ENCODE assay signal across 12 cellular contexts in genomic region chr22:32801001-32801435, GRCh38. TPM values are rescaled to one million over a fixed set of nuclear protein-coding genes. Genes with fewer than 3 reads are reported as not detected.
DNase-seq lines count a peak whose midpoint lies in the region; ATAC-seq, FAIRE-seq and TF ChIP-seq lines count a peak whose summit lies in the region.
"Had no signal": no experiment of that assay in that cellular context is flagged by ENCODE, and none has a peak within 500 bp of the region (broad histone marks: within the 10 kb centered on the region; RNA-seq: fewer than 3 reads in every experiment).

No MANE protein-coding gene starts in this region.

- no peak overlapping the region for H3K27ac ChIP-seq in CD8-positive, alpha-beta T cell (ENCODE audit: low read depth, low read length)
- no peak overlapping the region for H3K27ac ChIP-seq in iPS DF 6.9 (ENCODE audit: low read length)
- peak overlapping the region; percentile 98 for H3K27ac ChIP-seq in rectal smooth muscle tissue (ENCODE audit: low read depth, low read length)

- DNase-seq in CD8-positive, alpha-beta T cell = no peak
- DNase-seq in astrocyte of the cerebellum (ENCODE audit: low read depth) (no peak), iPS DF 6.9 (ENCODE audit: low read depth, low spot score) (no peak), HTR-8/SVneo (ENCODE audit: insufficient read length, low spot score) (no peak)
- no peak for DNase-seq in T-helper 2 cell treated with Interferon-gamma antibody and Interleukin-4, amounts not matched to agents 5 μg/mL and 100 μg/mL, for 36 hours (ENCODE audit: low spot score)
- no peak for DNase-seq in activated CD4-positive, alpha-beta memory T cell treated with anti-CD3 and anti-CD28 coated beads for 36 hours
- DNase-seq: activated naive CD4-positive, alpha-beta T cell treated with anti-CD3 and anti-CD28 coated beads for 36 hours; NCI-H2081; T-helper 9 cell had no signal

- no peak for TF ChIP-seq CTCF in CD8-positive, alpha-beta T cell (IDR thresholded peaks at IDR 0.05)
- no peak for TF ChIP-seq CTCF in astrocyte of the cerebellum (IDR thresholded peaks at IDR 0.05; ENCODE audit: low read depth, low read length, missing control alignments)

- H3K4me1 ChIP-seq in CD8-positive, alpha-beta T cell (ENCODE audit: insufficient read depth, low read length) = no peaks in the 10 kb centered on the region
- H3K4me1 ChIP-seq in iPS DF 6.9 (ENCODE audit: control insufficient read depth, insufficient read depth, low read length) = peaks cover 12% of the 10 kb centered on the region
- peaks cover 25% of the 10 kb centered on the region for H3K4me1 ChIP-seq in rectal smooth muscle tissue (ENCODE audit: control insufficient read depth, insufficient read depth, low read length)

- POLR2A ChIA-PET in CD8-positive, alpha-beta T cell (lab: Charles Lee) = no interaction called here
- POLR2A ChIA-PET in activated CD4-positive, alpha-beta memory T cell treated with anti-CD3 and anti-CD28 coated beads for 36 hours (lab: Charles Lee) = no interaction called here

- H3K9me3 ChIP-seq in CD8-positive, alpha-beta T cell (ENCODE audit: low read length) = no peaks in the 10 kb centered on the region
- no peaks in the 10 kb centered on the region for H3K9me3 ChIP-seq in iPS DF 6.9 (ENCODE audit: control insufficient read depth, insufficient read depth, low read length)

- no peaks in the 10 kb centered on the region for H3K36me3 Mint-ChIP-seq in CD8-positive, alpha-beta T cell
- no peaks in the 10 kb centered on the region for H3K36me3 Mint-ChIP-seq in T-helper 2 cell treated with Interferon-gamma antibody and Interleukin-4, amounts not matched to agents 5 μg/mL and 100 μg/mL, for 36 hours (ENCODE audit: low read depth)
- H3K36me3 Mint-ChIP-seq in activated CD4-positive, alpha-beta memory T cell treated with anti-CD3 and anti-CD28 coated beads for 36 hours = no peaks in the 10 kb centered on the region

- peaks cover 46% of the 10 kb centered on the region for H3K27me3 Mint-ChIP-seq in CD8-positive, alpha-beta T cell (ENCODE audit: low read depth)
- H3K27me3 Mint-ChIP-seq in T-helper 2 cell treated with Interferon-gamma antibody and Interleukin-4, amounts not matched to agents 5 μg/mL and 100 μg/mL, for 36 hours (ENCODE audit: low read depth) = peaks cover 57% of the 10 kb centered on the region
- peaks cover 61% of the 10 kb centered on the region for H3K27me3 Mint-ChIP-seq in activated CD4-positive, alpha-beta memory T cell treated with anti-CD3 and anti-CD28 coated beads for 36 hours

- no peak overlapping the region for H3K4me3 ChIP-seq in CD8-positive, alpha-beta T cell (ENCODE audit: low read depth, low read length)
- H3K4me3 ChIP-seq in astrocyte of the cerebellum (ENCODE audit: low read depth, low read length) (peak overlapping the region; percentile 62), iPS DF 6.9 (ENCODE audit: low read length) (peak overlapping the region; percentile 32; the same call in 1 of the 2 replicates), rectal smooth muscle tissue (ENCODE audit: low read length) (peak overlapping the region; percentile 69)

- no peak overlapping the region for H3K9ac ChIP-seq in rectal smooth muscle tissue (ENCODE audit: low read length)

- H3K27ac Mint-ChIP-seq in CD8-positive, alpha-beta T cell = no peak overlapping the region
- no peak overlapping the region for H3K27ac Mint-ChIP-seq in T-helper 2 cell treated with Interferon-gamma antibody and Interleukin-4, amounts not matched to agents 5 μg/mL and 100 μg/mL, for 36 hours
- H3K27ac Mint-ChIP-seq in activated CD4-positive, alpha-beta memory T cell treated with anti-CD3 and anti-CD28 coated beads for 36 hours = no peak overlapping the region
- H3K27ac Mint-ChIP-seq: activated naive CD4-positive, alpha-beta T cell treated with anti-CD3 and anti-CD28 coated beads for 36 hours had no signal

- no peaks in the 10 kb centered on the region for H3K36me3 ChIP-seq in CD8-positive, alpha-beta T cell (ENCODE audit: insufficient read depth, low read length)
- no peaks in the 10 kb centered on the region for H3K36me3 ChIP-seq in iPS DF 6.9 (ENCODE audit: control insufficient read depth, insufficient read depth, low read length)
- no peaks in the 10 kb centered on the region for H3K36me3 ChIP-seq in rectal smooth muscle tissue (ENCODE audit: control insufficient read depth, insufficient read depth, low read length)

- peaks cover 8% of the 10 kb centered on the region for H3K4me1 Mint-ChIP-seq in CD8-positive, alpha-beta T cell (ENCODE audit: low read depth)
- H3K4me1 Mint-ChIP-seq in T-helper 2 cell treated with Interferon-gamma antibody and Interleukin-4, amounts not matched to agents 5 μg/mL and 100 μg/mL, for 36 hours (ENCODE audit: low read depth) = no peaks in the 10 kb centered on the region
- H3K4me1 Mint-ChIP-seq in activated CD4-positive, alpha-beta memory T cell treated with anti-CD3 and anti-CD28 coated beads for 36 hours (ENCODE audit: low read depth) = peaks cover 2% of the 10 kb centered on the region

- no CpG with 5 or more reads among the region's 9 CpGs for WGBS in iPS DF 6.9 (ENCODE audit: insufficient coverage, insufficient read length)

- in situ Hi-C loops in astrocyte of the cerebellum (cut with HindIII; ENCODE audit: low sequenced_read_pairs) = no loop called here

- FAIRE-seq in HTR-8/SVneo (lab: Jason Lieb, UNC) = no peak
- FAIRE-seq: islet of Langerhans had no signal

- H3K4me3 Mint-ChIP-seq in CD8-positive, alpha-beta T cell = peak overlapping the region; percentile 4
- no peak overlapping the region for H3K4me3 Mint-ChIP-seq in T-helper 2 cell treated with Interferon-gamma antibody and Interleukin-4, amounts not matched to agents 5 μg/mL and 100 μg/mL, for 36 hours
- H3K4me3 Mint-ChIP-seq in activated CD4-positive, alpha-beta memory T cell treated with anti-CD3 and anti-CD28 coated beads for 36 hours = no peak overlapping the region
- H3K4me3 Mint-ChIP-seq: activated naive CD4-positive, alpha-beta T cell treated with anti-CD3 and anti-CD28 coated beads for 36 hours had no signal

- H3K9me3 Mint-ChIP-seq in CD8-positive, alpha-beta T cell = no peaks in the 10 kb centered on the region
- no peaks in the 10 kb centered on the region for H3K9me3 Mint-ChIP-seq in T-helper 2 cell treated with Interferon-gamma antibody and Interleukin-4, amounts not matched to agents 5 μg/mL and 100 μg/mL, for 36 hours
- no peaks in the 10 kb centered on the region for H3K9me3 Mint-ChIP-seq in activated CD4-positive, alpha-beta memory T cell treated with anti-CD3 and anti-CD28 coated beads for 36 hours
- H3K9me3 Mint-ChIP-seq: activated naive CD4-positive, alpha-beta T cell treated with anti-CD3 and anti-CD28 coated beads for 36 hours had no signal

- ATAC-seq in CD8-positive, alpha-beta T cell = no peak
- no peak for ATAC-seq in HG03521 (IDR thresholded peaks at IDR 0.05; ENCODE audit: unreplicated experiment)

- intact Hi-C loops in CD8-positive, alpha-beta T cell (cut with DNase I, micrococcal nuclease) = loop anchor here in 1 of 2 experiments (5.0 kb wide), 1 partner anchor 159 kb away; no protein-coding TSS in a partner anchor
- intact Hi-C loops in activated CD4-positive, alpha-beta memory T cell treated with anti-CD3 and anti-CD28 coated beads for 36 hours (cut with micrococcal nuclease) = no loop called here

- CTCF ChIA-PET in CD8-positive, alpha-beta T cell (lab: Charles Lee) = interaction anchor here (9.6 kb wide), 1 partner anchor 142 kb away, joined by 137 read pairs; no protein-coding TSS in a partner anchor
- CTCF ChIA-PET in activated CD4-positive, alpha-beta memory T cell treated with anti-CD3 and anti-CD28 coated beads for 36 hours (lab: Charles Lee) = no interaction called here

- H3K27me3 ChIP-seq in CD8-positive, alpha-beta T cell (ENCODE audit: insufficient read depth, low read length) = peaks cover 13% of the 10 kb centered on the region
- H3K27me3 ChIP-seq in iPS DF 6.9 (ENCODE audit: control insufficient read depth, insufficient read depth, low read length) = peaks cover 6% of the 10 kb centered on the region
- H3K27me3 ChIP-seq in rectal smooth muscle tissue (ENCODE audit: control insufficient read depth, insufficient read depth, low read length) = no peaks in the 10 kb centered on the region

RNA-seq across cellular contexts. Expression of gene TIMP3, which starts 0.5 kb away (rescaled TPM):
- total RNA-seq in CD8-positive, alpha-beta T cell = not detected
- not detected for total RNA-seq in activated CD4-positive, alpha-beta memory T cell treated with anti-CD3 and anti-CD28 coated beads for 36 hours
- total RNA-seq: activated naive CD4-positive, alpha-beta T cell treated with anti-CD3 and anti-CD28 coated beads for 36 hours had no signal
